In genomic region chr13:99655351-99656091, GRCh38 we compare ENCODE assay signal across 8 cellular contexts. TPM values are rescaled to one million over a fixed set of nuclear protein-coding genes. Genes with fewer than 3 reads are reported as not detected.
DNase-seq lines count a peak whose midpoint lies in the region; ATAC-seq and TF ChIP-seq lines count a peak whose summit lies in the region.

No MANE protein-coding gene starts in this region.

- H4K20me1 ChIP-seq in MM.1S (ENCODE audit: insufficient read depth, low read length) = no peaks in the 10 kb centered on the region

- DNase-seq in AG10803 (ENCODE audit: low read depth) (peak; percentile 31), MM.1S (no peak), HuH-7.5 (ENCODE audit: low spot score) (no peak), NCI-H2171 treated with DMSO at 0.1 percent for 48 hours (lab: John Stamatoyannopoulos, UW) (no peak), NOMO-1 treated with DMSO at 0.1 percent for 48 hours (lab: John Stamatoyannopoulos, UW; ENCODE audit: unreplicated experiment) (no peak)
- DNase-seq in activated naive CD4-positive, alpha-beta T cell treated with anti-CD3 and anti-CD28 coated beads for 36 hours = peak; percentile 31

- H3K4me3 Mint-ChIP-seq in activated naive CD4-positive, alpha-beta T cell treated with anti-CD3 and anti-CD28 coated beads for 36 hours = no peak overlapping the region

- TF ChIP-seq RAD21 in liver (IDR thresholded peaks at IDR 0.05) = no peak

- H3K27ac ChIP-seq in liver (ENCODE audit: low read depth in 1 of 2, low read length in 2 of 2) (peak overlapping the region; percentile 91 to 97), MM.1S (ENCODE audit: low read length) (no peak overlapping the region)

- H3K4me2 ChIP-seq in MM.1S (ENCODE audit: low read depth, low read length) = no peak overlapping the region

- WGBS in liver = 50% methylated on average over 17 of the region's 17 CpGs

- TF ChIP-seq CTCF in AG10803 (conservative IDR thresholded peaks at IDR 0.05; ENCODE audit: low read length) (no peak), liver (IDR thresholded peaks at IDR 0.05; ENCODE audit: low read depth, low read length, missing input control) (no peak), MM.1S (IDR thresholded peaks at IDR 0.05; ENCODE audit: low read length) (no peak)

- H3K36me3 Mint-ChIP-seq in activated naive CD4-positive, alpha-beta T cell treated with anti-CD3 and anti-CD28 coated beads for 36 hours (ENCODE audit: low read depth) = no peaks in the 10 kb centered on the region

- no peaks in the 10 kb centered on the region for H3K27me3 ChIP-seq in liver (ENCODE audit: control insufficient read depth in 4 of 4, insufficient read depth in 4 of 4, low read length in 3 of 4)
- no peaks in the 10 kb centered on the region for H3K27me3 ChIP-seq in MM.1S (replicated peaks; ENCODE audit: insufficient read depth, low read length)

- H3K9me2 ChIP-seq in MM.1S (replicated peaks; ENCODE audit: insufficient read depth, low read length) = no peaks in the 10 kb centered on the region

- H3K36me3 ChIP-seq in liver (ENCODE audit: control insufficient read depth in 4 of 4, insufficient read depth in 3 of 4, low read depth in 1 of 4, low read length in 3 of 4) (no peaks in the 10 kb centered on the region), MM.1S (replicated peaks; ENCODE audit: insufficient read depth, low read length) (no peaks in the 10 kb centered on the region)

- H3K9ac ChIP-seq in liver (ENCODE audit: low read depth in 1 of 2, low read length in 2 of 2) = peak overlapping the region; percentile 67 to 88
- H3K9ac ChIP-seq in MM.1S (ENCODE audit: low read length) = no peak overlapping the region

- no peaks in the 10 kb centered on the region; the same call in 1 of the 2 replicates for H3F3A ChIP-seq in MM.1S (ENCODE audit: insufficient read depth, low read length)

- no peak overlapping the region for H2AFZ ChIP-seq in MM.1S (ENCODE audit: low read length)

- H3K4me1 ChIP-seq in liver (ENCODE audit: control insufficient read depth in 4 of 4, insufficient read depth in 4 of 4, low read length in 3 of 4) (peaks cover 5 to 46% (median 29%) of the 10 kb centered on the region in 4 donors), MM.1S (ENCODE audit: low read length) (no peaks in the 10 kb centered on the region)

- no peaks in the 10 kb centered on the region for H3K79me2 ChIP-seq in MM.1S (ENCODE audit: low read length)

- H3K27ac Mint-ChIP-seq in activated naive CD4-positive, alpha-beta T cell treated with anti-CD3 and anti-CD28 coated beads for 36 hours = no peak overlapping the region

- no peaks in the 10 kb centered on the region for H3K9me3 Mint-ChIP-seq in activated naive CD4-positive, alpha-beta T cell treated with anti-CD3 and anti-CD28 coated beads for 36 hours

- peak; percentile 23 for ATAC-seq in HG03432 (IDR thresholded peaks at IDR 0.05; ENCODE audit: unreplicated experiment)

- no peak overlapping the region for H3K4me3 ChIP-seq in AG10803 (ENCODE audit: low read length)
- peak overlapping the region; percentile 9 to 35 (median 33) for H3K4me3 ChIP-seq in liver (ENCODE audit: low read depth in 1 of 3, low read length in 3 of 3)
- H3K4me3 ChIP-seq in MM.1S (ENCODE audit: low read length) = no peak overlapping the region

- no peaks in the 10 kb centered on the region for H3K27me3 Mint-ChIP-seq in activated naive CD4-positive, alpha-beta T cell treated with anti-CD3 and anti-CD28 coated beads for 36 hours (ENCODE audit: low read depth)

- CTCF ChIA-PET in activated naive CD4-positive, alpha-beta T cell treated with anti-CD3 and anti-CD28 coated beads for 36 hours (lab: Charles Lee) = interaction anchor here (0.6 to 4.1 kb wide), 34 partner anchors 9 to 887 kb away, joined by 3 to 22 read pairs (median 4); no protein-coding TSS in a partner anchor

- intact Hi-C loops in activated naive CD4-positive, alpha-beta T cell treated with anti-CD3 and anti-CD28 coated beads for 36 hours (cut with micrococcal nuclease) = loop anchor here (1.0 to 10.0 kb wide), 16 partner anchors 50 to 1972 kb away; partner anchors contain the start of genes GGACT, TMTC4 and ZIC2

- peaks cover 41% of the 10 kb centered on the region for H3K4me1 Mint-ChIP-seq in activated naive CD4-positive, alpha-beta T cell treated with anti-CD3 and anti-CD28 coated beads for 36 hours (ENCODE audit: low read depth)

- H3K9me3 ChIP-seq in liver (ENCODE audit: control insufficient read depth in 4 of 4, low read length in 3 of 4) (no peaks in the 10 kb centered on the region), MM.1S (replicated peaks; ENCODE audit: insufficient read depth, low read length) (no peaks in the 10 kb centered on the region)

TF ChIP-seq in liver, 16 proteins besides CTCF, POLR2A, EP300 and RAD21:
- TF ChIP-seq JUND (IDR thresholded peaks at IDR 0.05) (peak; percentile 82 to 98), EGR1 (IDR thresholded peaks at IDR 0.05; ENCODE audit: low read depth in 2 of 2) (peak in 1 of 2 donors; percentile 62), FOXA2 (IDR thresholded peaks at IDR 0.05) (peak; percentile 83), TAF1 (conservative IDR thresholded peaks at IDR 0.05) (peak; percentile 96), YY1 (IDR thresholded peaks at IDR 0.05) (peak; percentile 75), NR2F2 (IDR thresholded peaks at IDR 0.05) (peak; percentile 43), SP1 (IDR thresholded peaks at IDR 0.05) (peak; percentile 88), RXRA (IDR thresholded peaks at IDR 0.05) (peak; percentile 83 to 95), HNF4A (conservative IDR thresholded peaks at IDR 0.05) (peak; percentile 84 to 93), GABPA (IDR thresholded peaks at IDR 0.05 in 1 of 2, conservative IDR thresholded peaks at IDR 0.05 in 1 of 2) (no peak), HNF4G (IDR thresholded peaks at IDR 0.05) (peak; percentile 49), ATF3 (IDR thresholded peaks at IDR 0.05) (peak; percentile 46), FOXA1 (IDR thresholded peaks at IDR 0.05) (peak; percentile 91)
- TF ChIP-seq, protein P1, sequence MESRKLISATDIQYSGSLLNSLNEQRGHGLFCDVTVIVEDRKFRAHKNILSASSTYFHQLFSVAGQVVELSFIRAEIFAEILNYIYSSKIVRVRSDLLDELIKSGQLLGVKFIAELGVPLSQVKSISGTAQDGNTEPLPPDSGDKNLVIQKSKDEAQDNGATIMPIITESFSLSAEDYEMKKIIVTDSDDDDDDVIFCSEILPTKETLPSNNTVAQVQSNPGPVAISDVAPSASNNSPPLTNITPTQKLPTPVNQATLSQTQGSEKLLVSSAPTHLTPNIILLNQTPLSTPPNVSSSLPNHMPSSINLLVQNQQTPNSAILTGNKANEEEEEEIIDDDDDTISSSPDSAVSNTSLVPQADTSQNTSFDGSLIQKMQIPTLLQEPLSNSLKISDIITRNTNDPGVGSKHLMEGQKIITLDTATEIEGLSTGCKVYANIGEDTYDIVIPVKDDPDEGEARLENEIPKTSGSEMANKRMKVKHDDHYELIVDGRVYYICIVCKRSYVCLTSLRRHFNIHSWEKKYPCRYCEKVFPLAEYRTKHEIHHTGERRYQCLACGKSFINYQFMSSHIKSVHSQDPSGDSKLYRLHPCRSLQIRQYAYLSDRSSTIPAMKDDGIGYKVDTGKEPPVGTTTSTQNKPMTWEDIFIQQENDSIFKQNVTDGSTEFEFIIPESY (IDR thresholded peaks at IDR 0.05) = peak; percentile 64
- TF ChIP-seq, protein P2, sequence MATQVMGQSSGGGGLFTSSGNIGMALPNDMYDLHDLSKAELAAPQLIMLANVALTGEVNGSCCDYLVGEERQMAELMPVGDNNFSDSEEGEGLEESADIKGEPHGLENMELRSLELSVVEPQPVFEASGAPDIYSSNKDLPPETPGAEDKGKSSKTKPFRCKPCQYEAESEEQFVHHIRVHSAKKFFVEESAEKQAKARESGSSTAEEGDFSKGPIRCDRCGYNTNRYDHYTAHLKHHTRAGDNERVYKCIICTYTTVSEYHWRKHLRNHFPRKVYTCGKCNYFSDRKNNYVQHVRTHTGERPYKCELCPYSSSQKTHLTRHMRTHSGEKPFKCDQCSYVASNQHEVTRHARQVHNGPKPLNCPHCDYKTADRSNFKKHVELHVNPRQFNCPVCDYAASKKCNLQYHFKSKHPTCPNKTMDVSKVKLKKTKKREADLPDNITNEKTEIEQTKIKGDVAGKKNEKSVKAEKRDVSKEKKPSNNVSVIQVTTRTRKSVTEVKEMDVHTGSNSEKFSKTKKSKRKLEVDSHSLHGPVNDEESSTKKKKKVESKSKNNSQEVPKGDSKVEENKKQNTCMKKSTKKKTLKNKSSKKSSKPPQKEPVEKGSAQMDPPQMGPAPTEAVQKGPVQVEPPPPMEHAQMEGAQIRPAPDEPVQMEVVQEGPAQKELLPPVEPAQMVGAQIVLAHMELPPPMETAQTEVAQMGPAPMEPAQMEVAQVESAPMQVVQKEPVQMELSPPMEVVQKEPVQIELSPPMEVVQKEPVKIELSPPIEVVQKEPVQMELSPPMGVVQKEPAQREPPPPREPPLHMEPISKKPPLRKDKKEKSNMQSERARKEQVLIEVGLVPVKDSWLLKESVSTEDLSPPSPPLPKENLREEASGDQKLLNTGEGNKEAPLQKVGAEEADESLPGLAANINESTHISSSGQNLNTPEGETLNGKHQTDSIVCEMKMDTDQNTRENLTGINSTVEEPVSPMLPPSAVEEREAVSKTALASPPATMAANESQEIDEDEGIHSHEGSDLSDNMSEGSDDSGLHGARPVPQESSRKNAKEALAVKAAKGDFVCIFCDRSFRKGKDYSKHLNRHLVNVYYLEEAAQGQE (IDR thresholded peaks at IDR 0.05) = peak; percentile 96
- TF ChIP-seq, protein P3, sequence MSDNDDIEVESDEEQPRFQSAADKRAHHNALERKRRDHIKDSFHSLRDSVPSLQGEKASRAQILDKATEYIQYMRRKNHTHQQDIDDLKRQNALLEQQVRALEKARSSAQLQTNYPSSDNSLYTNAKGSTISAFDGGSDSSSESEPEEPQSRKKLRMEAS (IDR thresholded peaks at IDR 0.05) = peak; percentile 51

RNA-seq across cellular contexts. Expression of gene CLYBL, which starts 49.0 kb away (rescaled TPM):
- total RNA-seq in activated naive CD4-positive, alpha-beta T cell treated with anti-CD3 and anti-CD28 coated beads for 36 hours = 1 to 10 TPM; 5.1 to 5.5 TPM
- 10 to 100 TPM in 1 of 2 donors, 1 to 10 TPM in 1; 8.2 to 19.5 TPM for total RNA-seq in liver
- polyA plus RNA-seq in liver = 10 to 100 TPM; 22.2 to 31.1 TPM

Comparison
In these comparisons a context has a peak if more than half of its experiments do, and no peak if none do; other contexts are left out.
1. DNase-seq: peak in AG10803 (single experiment) and activated naive CD4-positive, alpha-beta T cell treated with anti-CD3 and anti-CD28 coated beads for 36 hours (single experiment); none in MM.1S (single experiment), HuH-7.5 (single experiment), NCI-H2171 treated with DMSO at 0.1 percent for 48 hours (single experiment) and NOMO-1 treated with DMSO at 0.1 percent for 48 hours (single experiment).
2. H3K4me3 ChIP-seq: peak in liver (3 of 3); none in AG10803 (single experiment) and MM.1S (single experiment).